8 cellular contexts compared by ENCODE assay signal in the genomic region with DNA sequence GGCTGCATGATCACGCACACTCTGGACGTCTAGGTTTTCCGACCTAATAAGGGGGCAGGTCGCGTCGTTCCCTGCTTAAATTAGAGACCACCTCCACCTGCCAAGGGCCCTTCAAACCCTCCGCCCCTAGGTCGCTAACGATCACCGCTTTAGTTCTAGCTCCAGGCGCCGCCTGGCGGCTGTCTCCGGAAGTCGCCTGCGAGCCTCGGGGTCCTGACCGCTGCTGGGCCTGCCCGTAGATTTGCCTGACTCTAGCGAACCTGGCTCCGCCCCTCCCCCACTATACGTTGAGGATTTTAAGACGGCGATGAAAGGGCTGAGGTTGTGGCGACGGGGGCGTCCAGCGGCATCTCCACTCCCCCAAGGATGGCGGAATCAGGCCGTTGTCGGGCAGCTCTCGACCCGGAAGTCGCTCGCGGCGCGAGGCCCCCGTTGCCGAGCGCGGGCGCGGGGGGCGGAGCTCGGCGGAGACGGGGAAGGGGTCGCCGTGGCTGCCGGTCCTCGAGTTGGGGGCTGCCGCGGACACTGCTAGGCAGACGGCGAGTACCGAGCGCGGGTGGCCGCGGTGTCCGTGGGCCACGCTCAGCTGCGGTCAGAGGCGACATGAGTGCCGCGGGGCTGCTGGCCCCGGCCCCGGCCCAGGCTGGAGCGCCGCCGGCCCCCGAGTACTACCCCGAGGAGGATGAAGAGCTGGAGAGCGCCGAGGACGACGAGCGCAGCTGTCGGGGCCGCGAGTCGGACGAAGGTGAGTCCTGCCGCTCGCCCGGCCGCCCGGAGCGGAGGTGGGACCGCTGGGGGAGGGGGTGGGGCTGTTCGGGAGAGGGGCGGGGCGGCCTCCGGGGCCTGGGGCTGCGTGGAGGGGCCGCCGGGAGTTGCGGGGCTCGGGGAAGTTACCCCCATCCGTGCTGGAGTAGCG. TPM values are rescaled to one million over a fixed set of nuclear protein-coding genes. Genes with fewer than 3 reads are reported as not detected.
DNase-seq lines count a peak whose midpoint lies in the region; ATAC-seq and TF ChIP-seq lines count a peak whose summit lies in the region.

Gene SUDS3 (plus strand): TSS at position 467 of the 916 bp plus-strand sequence. CDS start 137 bp downstream, at position 604.

- H3K36me3 ChIP-seq in Peyer's patch (peaks cover 0 to 27% (median 0%) of the 10 kb centered on the region in 3 donors), esophagus (ENCODE audit: control insufficient read depth in 2 of 2, insufficient read depth in 2 of 2, low read length in 1 of 2) (peaks cover 0 to 6% of the 10 kb centered on the region in 2 donors), mucosa of rectum (ENCODE audit: control insufficient read depth in 2 of 2, insufficient read depth in 2 of 2, low read length in 2 of 2) (peaks cover 13% of the 10 kb centered on the region in 2 donors)

- POLR2A ChIA-PET in AG04450 (lab: Yijun Ruan, JAX) = interaction anchor here (0.6 to 1.7 kb wide), 4 partner anchors 69 to 189 kb away, joined by 3 to 10 read pairs (median 5); no protein-coding TSS in a partner anchor

- TF ChIP-seq CTCF in AG04450 (IDR thresholded peaks at IDR 0.05; ENCODE audit: low read depth, low read length) = peak; percentile 97
- TF ChIP-seq CTCF in Peyer's patch (IDR thresholded peaks at IDR 0.05) = peak; percentile 95 to 99 (median 98)

- H3K27me3 ChIP-seq in AG04450 (ENCODE audit: control insufficient read depth, insufficient read depth, low read length) = no peaks in the 10 kb centered on the region
- no peaks in the 10 kb centered on the region for H3K27me3 ChIP-seq in Peyer's patch
- no peaks in the 10 kb centered on the region for H3K27me3 ChIP-seq in esophagus (ENCODE audit: control insufficient read depth in 1 of 2, insufficient read depth in 2 of 2, low read length in 2 of 2)
- no peaks in the 10 kb centered on the region for H3K27me3 ChIP-seq in mucosa of rectum (ENCODE audit: control insufficient read depth in 2 of 2, insufficient read depth in 2 of 2, low read length in 2 of 2)

- ATAC-seq in GM19035 (IDR thresholded peaks at IDR 0.05; ENCODE audit: unreplicated experiment) = peak; percentile 30

- TF ChIP-seq POLR2A in Peyer's patch (IDR thresholded peaks at IDR 0.05) = peak in 1 of 2 donors; percentile 44

- H3K4me1 ChIP-seq in Peyer's patch (peaks cover 0 to 33% (median 5%) of the 10 kb centered on the region in 4 donors), esophagus (ENCODE audit: control insufficient read depth in 2 of 2, insufficient read depth in 2 of 2, low read length in 1 of 2) (peaks cover 0 to 2% of the 10 kb centered on the region in 2 donors), mucosa of rectum (ENCODE audit: control insufficient read depth in 2 of 2, insufficient read depth in 2 of 2, low read length in 2 of 2) (peaks cover 19 to 24% of the 10 kb centered on the region in 2 donors)

- H3K9me3 ChIP-seq in AG04450 (ENCODE audit: control insufficient read depth, insufficient read depth, low read length) = no peaks in the 10 kb centered on the region; the same call in 1 of the 2 replicates
- no peaks in the 10 kb centered on the region for H3K9me3 ChIP-seq in Peyer's patch
- H3K9me3 ChIP-seq in esophagus (ENCODE audit: control insufficient read depth in 2 of 2, insufficient read depth in 1 of 2, low read depth in 1 of 2, low read length in 1 of 2) = no peaks in the 10 kb centered on the region
- H3K9me3 ChIP-seq in mucosa of rectum (ENCODE audit: control insufficient read depth in 2 of 2, low read length in 2 of 2) = no peaks in the 10 kb centered on the region

- DNase-seq in AG04450 (ENCODE audit: low read depth, low spot score) (peak; percentile 48), KG1 (lab: John Stamatoyannopoulos, UW) (peak; percentile 91), Peyer's patch (peak; percentile 94 to 97 (median 96))
- DNase-seq in activated T-cell treated with anti-CD3 and anti-CD28 coated beads, Interleukin-2, amount 50 U/mL, for 48 hours = peak; percentile 98 to 99
- peak; percentile 81 to 92 for DNase-seq in stimulated activated CD8-positive, alpha-beta memory T cell treated with anti-CD3 and anti-CD28 coated beads, Interleukin-4, amount 100 ng/mL, for 4 hours (ENCODE audit: low read depth in 2 of 2, low spot score in 1 of 2)

- 0% methylated on average over 67 to 102 of the region's 102 CpGs for WGBS in esophagus, 2 donors

- CTCF ChIA-PET in AG04450 (lab: Charles Lee) = interaction anchor here (0.6 to 4.7 kb wide), 76 partner anchors 8 to 520 kb away, joined by 3 to 333 read pairs (median 5); partner anchors contain the start of gene PEBP1

- H3K9ac ChIP-seq in mucosa of rectum (ENCODE audit: low read depth in 1 of 2, low read length in 2 of 2) = peak within 1 kb of the TSS; percentile 86 to 95

- H3K27ac ChIP-seq in AG04450 (ENCODE audit: low read depth, low read length) (peak within 1 kb of the TSS; percentile 73), Peyer's patch (peak within 1 kb of the TSS; percentile 85 to 93 (median 93)), esophagus (ENCODE audit: low read depth in 2 of 2, low read length in 1 of 2) (peak within 1 kb of the TSS; percentile 87 to 93), mucosa of rectum (ENCODE audit: low read depth in 2 of 2, low read length in 2 of 2) (peak within 1 kb of the TSS; percentile 93 to 95)

- H3K4me3 ChIP-seq in AG04450 (ENCODE audit: low read depth, low read length) (peak within 1 kb of the TSS; percentile 91), Peyer's patch (peak within 1 kb of the TSS; percentile 80 to 99 (median 89)), esophagus (ENCODE audit: low read depth in 1 of 2, low read length in 2 of 2) (peak within 1 kb of the TSS; percentile 91 to 98), mucosa of rectum (ENCODE audit: low read length in 2 of 2) (peak within 1 kb of the TSS; percentile 85 to 92)

RNA-seq across cellular contexts. Expression of gene SUDS3, which starts in this region (rescaled TPM):
- polyA plus RNA-seq in AG04450 (2011; rRNA removed) (24.1 and 28.9 TPM in 2 replicates), esophagus (10 to 100 TPM; 13.0 to 13.8 TPM)
- 25.3 and 26.9 TPM in 2 replicates for polyA minus RNA-seq in AG04450 (2011; rRNA and poly(A)+ RNA removed)
- total RNA-seq in Peyer's patch = 10 to 100 TPM; 39.2 to 86.7 (median 66.1) TPM

Comparison
In these comparisons a context has a peak if more than half of its experiments do, and no peak if none do; other contexts are left out.
1. Peak in every context shown above with its lines: DNase-seq, ATAC-seq, H3K4me3 ChIP-seq and H3K27ac ChIP-seq.
2. DNase-seq: peak in every context shown above with its lines; median percentile 98 in activated T-cell treated with anti-CD3 and anti-CD28 coated beads, Interleukin-2, amount 50 U/mL, for 48 hours; 96 in Peyer's patch; 91 in KG1; 86 in stimulated activated CD8-positive, alpha-beta memory T cell treated with anti-CD3 and anti-CD28 coated beads, Interleukin-4, amount 100 ng/mL, for 4 hours; 48 in AG04450.